Comparison of ENCODE assay signal across 13 cellular contexts in the genomic region with DNA sequence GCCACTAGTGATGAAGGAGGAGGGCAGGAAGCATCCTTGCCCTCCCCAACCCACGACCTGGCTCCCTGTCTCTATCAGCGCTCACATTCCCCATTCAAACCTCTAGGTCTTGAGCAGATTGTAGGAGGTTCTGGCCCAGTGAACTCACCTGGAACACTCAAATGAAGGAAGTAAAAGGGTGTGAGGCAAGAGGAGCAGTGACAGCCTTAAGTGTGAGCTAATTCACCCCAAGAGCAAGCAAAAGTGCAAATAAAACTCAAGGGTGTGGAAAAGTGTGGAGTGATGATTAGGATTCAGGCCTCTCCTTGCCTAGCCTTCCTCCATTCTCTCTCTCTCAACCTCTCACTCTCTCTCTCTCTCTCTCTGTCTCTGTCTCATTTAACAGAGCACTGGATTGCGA. TPM values are rescaled to one million over a fixed set of nuclear protein-coding genes. Genes with fewer than 3 reads are reported as not detected.
DNase-seq lines count a peak whose midpoint lies in the region; ATAC-seq and TF ChIP-seq lines count a peak whose summit lies in the region.
"Had no signal": no experiment of that assay in that cellular context is flagged by ENCODE, and none has a peak within 500 bp of the region (broad histone marks: within the 10 kb centered on the region; RNA-seq: fewer than 3 reads in every experiment).

No MANE protein-coding gene starts in this region.

- H2BK15ac ChIP-seq in mesenchymal stem cell (ENCODE audit: low read depth, poor library complexity, severe bottlenecking) (peak overlapping the region; percentile 88), mesendoderm (replicated peaks; ENCODE audit: low read depth) (no peak overlapping the region)

- no peak for TF ChIP-seq CTCF in C4-2B (conservative IDR thresholded peaks at IDR 0.05)
- TF ChIP-seq CTCF in VCaP (conservative IDR thresholded peaks at IDR 0.05): no peak
- no peak for TF ChIP-seq CTCF in upper lobe of right lung (IDR thresholded peaks at IDR 0.05)
- TF ChIP-seq CTCF in GM10266 (IDR thresholded peaks at IDR 0.05; ENCODE audit: control insufficient read depth, insufficient read depth, low read depth, missing control alignments): no peak

- no peak overlapping the region for H4K91ac ChIP-seq in mesenchymal stem cell (ENCODE audit: low read length)

- H3K9me3 ChIP-seq in mesenchymal stem cell (ENCODE audit: control insufficient read depth, low read length): no peaks in the 10 kb centered on the region
- H3K9me3 ChIP-seq in upper lobe of right lung: no peaks in the 10 kb centered on the region
- H3K9me3 ChIP-seq: BLaER1 had no signal

- no peak overlapping the region for H3K9ac ChIP-seq in mesenchymal stem cell (ENCODE audit: low read length)
- H3K9ac ChIP-seq in mesendoderm (ENCODE audit: low read length): no peak overlapping the region
- H3K9ac ChIP-seq: BLaER1 had no signal

- H2AK5ac ChIP-seq in mesenchymal stem cell (ENCODE audit: low read length, severe bottlenecking): no peak overlapping the region
- H2AK5ac ChIP-seq in mesendoderm (ENCODE audit: low read length): no peak overlapping the region

- H3K36me3 ChIP-seq in mesenchymal stem cell (ENCODE audit: control insufficient read depth in 1 of 2, insufficient read depth in 2 of 2, low read depth in 1 of 2, low read length in 2 of 2) (peaks cover 0 to 3% of the 10 kb centered on the region in 2 experiments), upper lobe of right lung (no peaks in the 10 kb centered on the region), mesendoderm (ENCODE audit: control insufficient read depth, insufficient read depth, low read length) (no peaks in the 10 kb centered on the region)
- H3K36me3 ChIP-seq: BLaER1 had no signal

- no peak for DNase-seq in mesenchymal stem cell
- no peak for DNase-seq in upper lobe of right lung
- DNase-seq in GM10266 (ENCODE audit: extremely low spot score): no peak
- DNase-seq in activated naive CD4-positive, alpha-beta T cell treated with Interleukin-2 at 50 U/mL for 16 hours: no peak
- DNase-seq in mesendoderm: no peak
- DNase-seq: 8988T; Calu3; CD8-positive, alpha-beta T cell; GOT3; H9 had no signal

- intact Hi-C loops in upper lobe of right lung (cut with DNase I): no loop called here

- no peak overlapping the region for H3K4ac ChIP-seq in mesenchymal stem cell (ENCODE audit: low read depth in 1 of 2, low read length in 2 of 2)
- H3K4ac ChIP-seq in mesendoderm (ENCODE audit: low read depth, low read length): no peak overlapping the region

- H3K79me2 ChIP-seq in mesendoderm (ENCODE audit: control insufficient read depth, insufficient read depth, low read length): no peaks in the 10 kb centered on the region

- ATAC-seq in upper lobe of right lung: peak; percentile 32
- ATAC-seq: CD8-positive, alpha-beta T cell had no signal

- H4K5ac ChIP-seq in mesendoderm (ENCODE audit: low read length): no peak overlapping the region

- H3K56ac ChIP-seq in mesendoderm (ENCODE audit: low read length): no peak overlapping the region

- H3K27ac ChIP-seq in C4-2B (peak overlapping the region; percentile 98), VCaP (peak overlapping the region; percentile 92), mesenchymal stem cell (ENCODE audit: low read length, poor library complexity, severe bottlenecking) (no peak overlapping the region), upper lobe of right lung (no peak overlapping the region), mesendoderm (ENCODE audit: low read depth, low read length) (no peak overlapping the region)
- H3K27ac ChIP-seq: BLaER1 had no signal

- no peak overlapping the region for H2BK120ac ChIP-seq in mesenchymal stem cell (ENCODE audit: low read depth, low read length)
- no peak overlapping the region for H2BK120ac ChIP-seq in mesendoderm (ENCODE audit: low read depth, low read length)

- WGBS in mesenchymal stem cell: no CpG with 5 or more reads among the region's 3 CpGs
- no CpG with 5 or more reads among the region's 3 CpGs for WGBS in mesendoderm (ENCODE audit: extremely low coverage, insufficient coverage, low lambda C conversion rate)

- no peak overlapping the region for H3K14ac ChIP-seq in mesenchymal stem cell (ENCODE audit: low read length in 2 of 2)

- H3K4me2 ChIP-seq in mesenchymal stem cell (ENCODE audit: low read length, poor library complexity, severe bottlenecking) (no peak overlapping the region), mesendoderm (ENCODE audit: low read length) (no peak overlapping the region)
- H3K4me2 ChIP-seq: BLaER1 had no signal

- peak overlapping the region in 1 of 2 experiments; percentile 24 for H3K18ac ChIP-seq in mesenchymal stem cell (ENCODE audit: low read depth in 1 of 2, low read length in 2 of 2)
- no peak overlapping the region for H3K18ac ChIP-seq in mesendoderm (ENCODE audit: low read length)

- no peaks in the 10 kb centered on the region for H3K27me3 ChIP-seq in mesenchymal stem cell (ENCODE audit: control insufficient read depth in 1 of 2, insufficient read depth in 1 of 2, low read length in 2 of 2)
- H3K27me3 ChIP-seq in upper lobe of right lung: no peaks in the 10 kb centered on the region
- H3K27me3 ChIP-seq in mesendoderm (ENCODE audit: insufficient read depth, low read length, poor library complexity): no peaks in the 10 kb centered on the region
- H3K27me3 ChIP-seq: BLaER1 had no signal

- peak overlapping the region; percentile 11 for H2AFZ ChIP-seq in mesenchymal stem cell (ENCODE audit: low read depth, low read length)

- H3K4me3 ChIP-seq in mesenchymal stem cell (ENCODE audit: insufficient read depth in 1 of 2, low read depth in 1 of 2, low read length in 2 of 2) (no peak overlapping the region), upper lobe of right lung (no peak overlapping the region), mesendoderm (ENCODE audit: low read length) (no peak overlapping the region)
- H3K4me3 ChIP-seq: BLaER1 had no signal

- no peak overlapping the region for H2BK12ac ChIP-seq in mesenchymal stem cell (ENCODE audit: low read length in 2 of 2)

- no peak overlapping the region for H3K23ac ChIP-seq in mesenchymal stem cell (ENCODE audit: low read length in 2 of 2)
- no peak overlapping the region for H3K23ac ChIP-seq in mesendoderm (ENCODE audit: low read length)

- H2BK5ac ChIP-seq in mesenchymal stem cell (ENCODE audit: low read depth, low read length, poor library complexity, severe bottlenecking) (no peak overlapping the region), mesendoderm (ENCODE audit: low read length) (no peak overlapping the region)

- H3K79me1 ChIP-seq in mesenchymal stem cell (replicated peaks; ENCODE audit: low read length, poor library complexity, severe bottlenecking): no peaks in the 10 kb centered on the region
- no peaks in the 10 kb centered on the region for H3K79me1 ChIP-seq in mesendoderm (ENCODE audit: low read length)

- no peak overlapping the region for H4K8ac ChIP-seq in mesenchymal stem cell (ENCODE audit: low read length)
- no peak overlapping the region for H4K8ac ChIP-seq in mesendoderm (ENCODE audit: low read depth, low read length)

- no peaks in the 10 kb centered on the region for H3K4me1 ChIP-seq in mesenchymal stem cell (ENCODE audit: control insufficient read depth, insufficient read depth, low read depth, low read length)
- no peaks in the 10 kb centered on the region for H3K4me1 ChIP-seq in upper lobe of right lung
- H3K4me1 ChIP-seq in mesendoderm (ENCODE audit: control insufficient read depth, low read depth, low read length): no peaks in the 10 kb centered on the region
- H3K4me1 ChIP-seq: BLaER1 had no signal

RNA-seq across cellular contexts. Expression of gene CYBRD1, which starts 41.0 kb away (rescaled TPM):
- polyA plus RNA-seq in mesenchymal stem cell (2013, experiment 1 of 2): 70.7 TPM
- polyA plus RNA-seq in mesenchymal stem cell (2013, experiment 2 of 2): 74.4 TPM
- total RNA-seq in upper lobe of right lung: 313 TPM
- polyA plus RNA-seq in mesendoderm (2013, experiment 1 of 2): 12.3 TPM
- 10.7 TPM for polyA plus RNA-seq in mesendoderm (2013, experiment 2 of 2)

Comparison
In these comparisons a context has a peak if more than half of its experiments do, and no peak if none do; other contexts are left out.
1. H3K27ac ChIP-seq: peak in C4-2B (single experiment) and VCaP (single experiment); none in mesenchymal stem cell (single experiment), upper lobe of right lung (single experiment) and mesendoderm (single experiment).